Comparison of ENCODE assay signal across 29 cellular contexts in the genomic region with DNA sequence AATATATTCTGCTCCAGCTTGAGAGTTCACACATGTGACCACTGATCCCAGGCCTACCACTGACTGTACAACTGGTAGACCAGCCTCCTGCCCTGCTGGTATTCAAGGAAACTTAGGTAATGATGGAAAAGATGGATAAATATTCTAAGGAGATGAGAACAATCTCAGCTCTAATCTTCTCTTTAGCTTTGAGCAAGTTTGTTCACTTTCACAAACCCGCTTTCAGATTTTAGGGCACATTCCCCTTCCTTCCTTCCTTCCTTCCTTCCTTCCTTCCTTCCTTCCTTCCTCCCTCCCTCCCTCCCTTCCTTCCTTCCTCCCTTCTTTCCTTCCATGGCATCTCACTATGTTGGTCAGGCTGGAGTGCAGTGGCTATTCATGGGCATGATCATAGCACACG.
"Had no signal": no experiment of that assay in that cellular context is flagged by ENCODE, and none has a peak within 500 bp of the region (broad histone marks: within the 10 kb centered on the region; RNA-seq: fewer than 3 reads in every experiment).

No MANE protein-coding gene starts in this region.

- H3K27ac ChIP-seq: PC-9, SJSA1 had no signal

- H3K27me3 ChIP-seq: MG63 had no signal

- H2AFZ ChIP-seq: PC-9 had no signal

- H3K4me2 ChIP-seq: PC-9, SK-N-SH had no signal

- H3K9ac ChIP-seq: SK-N-SH had no signal

- H3K4me1 ChIP-seq: SJSA1 had no signal

- ATAC-seq: Panc1 had no signal

- H3K36me3 ChIP-seq: MG63, SJSA1 had no signal

- DNase-seq: Kasumi-1, MG63, NCI-H1048, NCI-H1092 treated with DMSO at 0.1 percent for 48 hours, NCI-H1105 treated with DMSO at 0.1 percent for 48 hours, NCI-H1417, NCI-H1436, NCI-H146, NCI-H1694, NCI-H187, NCI-H1930, NCI-H2029 treated with DMSO at 0.1 percent for 48 hours, NCI-H2081 treated with DMSO at 0.1 percent for 48 hours, NCI-H2107, NCI-H2171, NCI-H226, NCI-H446 treated with DMSO at 0.1 percent for 48 hours, NCI-H510A, NCI-H526, NCI-H69, NCI-H748 treated with DMSO at 0.1 percent for 48 hours, NCI-H82, Right ventricle myocardium superior, SHP77 treated with DMSO at 0.1 percent for 48 hours, SK-N-SH, SW 1271 had no signal

- H3K4me3 ChIP-seq: MG63, PC-9, SJSA1 had no signal

- H3K9me3 ChIP-seq: MG63, SK-N-SH had no signal
